16 cellular contexts compared by ENCODE assay signal in genomic region chr5:138990986-138991645, GRCh38.
DNase-seq lines count a peak whose midpoint lies in the region; ATAC-seq and TF ChIP-seq lines count a peak whose summit lies in the region.
"Had no signal": no experiment of that assay in that cellular context is flagged by ENCODE, and none has a peak within 500 bp of the region (broad histone marks: within the 10 kb centered on the region; RNA-seq: fewer than 3 reads in every experiment).

No MANE protein-coding gene starts in this region.

- no peak overlapping the region for H2AFZ ChIP-seq in neural progenitor cell (replicated peaks)

- H3K9ac ChIP-seq in neural progenitor cell = no peak overlapping the region

- no peak for TF ChIP-seq CTCF in neural progenitor cell (IDR thresholded peaks at IDR 0.05)
- no peak for TF ChIP-seq CTCF in upper lobe of left lung (IDR thresholded peaks at IDR 0.05)

- no peaks in the 10 kb centered on the region for H3K36me3 ChIP-seq in neural progenitor cell
- no peaks in the 10 kb centered on the region for H3K36me3 ChIP-seq in upper lobe of left lung
- H3K36me3 ChIP-seq: BE2C, HAP-1 had no signal

- H3K4me3 Mint-ChIP-seq in activated CD8-positive, alpha-beta memory T cell treated with anti-CD3 and anti-CD28 coated beads, Interleukin-2, amount 10 ng/mL, durations not matched to agents 7 days and 5 days = no peak overlapping the region
- no peak overlapping the region for H3K4me3 Mint-ChIP-seq in neural progenitor cell
- H3K4me3 Mint-ChIP-seq: CD4-positive, alpha-beta T cell had no signal

- no peaks in the 10 kb centered on the region for H3K4me1 Mint-ChIP-seq in activated CD8-positive, alpha-beta memory T cell treated with anti-CD3 and anti-CD28 coated beads, Interleukin-2, amount 10 ng/mL, durations not matched to agents 7 days and 5 days
- H3K4me1 Mint-ChIP-seq in neural progenitor cell = peaks cover 16% of the 10 kb centered on the region

- H4K20me1 ChIP-seq in neural progenitor cell (ENCODE audit: low read depth) = no peaks in the 10 kb centered on the region

- H3K27me3 ChIP-seq in neural progenitor cell (no peaks in the 10 kb centered on the region), upper lobe of left lung (no peaks in the 10 kb centered on the region)
- H3K27me3 ChIP-seq: BE2C had no signal

- H3K4me2 ChIP-seq in neural progenitor cell = peak overlapping the region; percentile 5

- H3F3A ChIP-seq in neural progenitor cell (ENCODE audit: low read depth) = peaks cover 12% of the 10 kb centered on the region

- H3K27ac Mint-ChIP-seq in activated CD8-positive, alpha-beta memory T cell treated with anti-CD3 and anti-CD28 coated beads, Interleukin-2, amount 10 ng/mL, durations not matched to agents 7 days and 5 days = no peak overlapping the region
- no peak overlapping the region for H3K27ac Mint-ChIP-seq in neural progenitor cell
- H3K27ac Mint-ChIP-seq: CD4-positive, alpha-beta T cell had no signal

- no peak for TF ChIP-seq EP300 in upper lobe of left lung (IDR thresholded peaks at IDR 0.05)

- no peak overlapping the region for H3K4me3 ChIP-seq in neural progenitor cell
- H3K4me3 ChIP-seq in upper lobe of left lung = no peak overlapping the region
- H3K4me3 ChIP-seq: HAP-1 had no signal

- no peak for TF ChIP-seq POLR2A in upper lobe of left lung (IDR thresholded peaks at IDR 0.05)

- H3K9me3 Mint-ChIP-seq in activated CD8-positive, alpha-beta memory T cell treated with anti-CD3 and anti-CD28 coated beads, Interleukin-2, amount 10 ng/mL, durations not matched to agents 7 days and 5 days (ENCODE audit: low read depth) = peaks cover 2% of the 10 kb centered on the region
- H3K9me3 Mint-ChIP-seq in neural progenitor cell = peaks cover 7% of the 10 kb centered on the region

- CTCF ChIA-PET in activated CD8-positive, alpha-beta memory T cell treated with anti-CD3 and anti-CD28 coated beads, Interleukin-2, amount 10 ng/mL, durations not matched to agents 7 days and 5 days (lab: Charles Lee) = interaction anchor here (0.8 kb wide), 1 partner anchor 12 kb away, joined by 3 read pairs; no protein-coding TSS in a partner anchor

- WGBS in upper lobe of left lung, 2 donors = 93% methylated on average over 5 of the region's 5 CpGs

- H3K27me3 Mint-ChIP-seq in activated CD8-positive, alpha-beta memory T cell treated with anti-CD3 and anti-CD28 coated beads, Interleukin-2, amount 10 ng/mL, durations not matched to agents 7 days and 5 days = no peaks in the 10 kb centered on the region
- peaks cover 3% of the 10 kb centered on the region for H3K27me3 Mint-ChIP-seq in neural progenitor cell (ENCODE audit: insufficient read depth, low read depth)
- H3K27me3 Mint-ChIP-seq: CD4-positive, alpha-beta T cell had no signal

- H3K4me1 ChIP-seq in neural progenitor cell (peaks cover 8% of the 10 kb centered on the region), upper lobe of left lung (no peaks in the 10 kb centered on the region)
- H3K4me1 ChIP-seq: HAP-1 had no signal

- no peaks in the 10 kb centered on the region for H3K36me3 Mint-ChIP-seq in activated CD8-positive, alpha-beta memory T cell treated with anti-CD3 and anti-CD28 coated beads, Interleukin-2, amount 10 ng/mL, durations not matched to agents 7 days and 5 days
- peaks cover 6% of the 10 kb centered on the region for H3K36me3 Mint-ChIP-seq in neural progenitor cell

- H3K9me3 ChIP-seq in neural progenitor cell (ENCODE audit: low read depth) (no peaks in the 10 kb centered on the region), upper lobe of left lung (no peaks in the 10 kb centered on the region)
- H3K9me3 ChIP-seq: BE2C, HAP-1 had no signal

- no peaks in the 10 kb centered on the region for H3K79me2 ChIP-seq in neural progenitor cell (ENCODE audit: low read depth)

- no peak for ATAC-seq in activated CD8-positive, alpha-beta memory T cell treated with anti-CD3 and anti-CD28 coated beads, Interleukin-2, amount 10 ng/mL, durations not matched to agents 7 days and 5 days
- no peak for ATAC-seq in upper lobe of left lung (ENCODE audit: low FRiP score in 2 of 2)

- H3K27ac ChIP-seq in neural progenitor cell (no peak overlapping the region), upper lobe of left lung (no peak overlapping the region)
- H3K27ac ChIP-seq: 22Rv1, RWPE1 had no signal

- DNase-seq in activated CD8-positive, alpha-beta memory T cell treated with anti-CD3 and anti-CD28 coated beads, Interleukin-2, amount 10 ng/mL, durations not matched to agents 7 days and 5 days = peak; percentile 18
- no peak for DNase-seq in activated CD8-positive, alpha-beta memory T cell treated with anti-CD3 and anti-CD28 coated beads, Interleukin-2, amount 50 U/mL, for 48 hours
- DNase-seq in epidermal melanocyte (ENCODE audit: insufficient read length, low spot score) (peak; percentile 38), neural progenitor cell (ENCODE audit: low spot score) (peak; percentile 32), NCI-H1930 (lab: John Stamatoyannopoulos, UW) (no peak), upper lobe of left lung (no peak), NCI-H345 (lab: John Stamatoyannopoulos, UW) (no peak)
- DNase-seq in stimulated activated CD4-positive, alpha-beta T cell treated with anti-CD3 and anti-CD28 coated beads, Interleukin-12 subunit alpha, Interleukin-12 subunit beta, amount 100 ng/mL, for 4 hours = no peak
- DNase-seq: BE2C; CD4-positive, alpha-beta T cell; NCI-H1105; NCI-H187; NCI-H526 treated with DMSO at 0.1 percent for 48 hours had no signal

Comparison
In these comparisons a context has a peak if more than half of its experiments do, and no peak if none do; other contexts are left out.
1. DNase-seq: peak in activated CD8-positive, alpha-beta memory T cell treated with anti-CD3 and anti-CD28 coated beads, Interleukin-2, amount 10 ng/mL, durations not matched to agents 7 days and 5 days (single experiment), epidermal melanocyte (single experiment) and neural progenitor cell (single experiment); none in activated CD8-positive, alpha-beta memory T cell treated with anti-CD3 and anti-CD28 coated beads, Interleukin-2, amount 50 U/mL, for 48 hours (single experiment), stimulated activated CD4-positive, alpha-beta T cell treated with anti-CD3 and anti-CD28 coated beads, Interleukin-12 subunit alpha, Interleukin-12 subunit beta, amount 100 ng/mL, for 4 hours (single experiment), NCI-H1930 (0 of 2), upper lobe of left lung (0 of 2) and NCI-H345 (single experiment).